ENCODE assay signal across 31 cellular contexts in the genomic region with DNA sequence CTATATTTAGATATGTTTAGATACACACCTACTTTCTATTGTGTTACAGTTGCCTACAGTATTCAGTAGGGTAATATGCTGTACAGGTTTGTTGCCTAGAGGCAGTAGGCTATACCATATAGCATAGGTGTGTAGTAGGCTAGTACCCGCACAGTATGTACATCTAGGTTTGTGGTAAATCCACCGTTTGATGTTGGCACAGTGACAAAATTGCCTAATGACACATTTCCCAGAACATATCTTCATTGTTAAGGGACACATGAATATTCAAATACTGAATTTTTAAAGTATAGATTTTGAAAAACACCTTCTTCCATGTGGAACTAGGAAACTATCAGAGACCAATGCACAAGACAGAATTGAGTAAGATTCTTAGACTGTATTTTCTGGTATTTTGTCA. TPM values are rescaled to one million over a fixed set of nuclear protein-coding genes. Genes with fewer than 3 reads are reported as not detected.
"Had no signal": no experiment of that assay in that cellular context is flagged by ENCODE, and none has a peak within 500 bp of the region (broad histone marks: within the 10 kb centered on the region; RNA-seq: fewer than 3 reads in every experiment).

No MANE protein-coding gene starts in this region.

- ATAC-seq: activated CD8-positive, alpha-beta T cell treated with anti-CD3 and anti-CD28 coated beads, Interleukin-2, amount 10 ng/mL, durations not matched to agents 7 days and 5 days; body of pancreas; K562; T-helper 17 cell; WTC11 had no signal

- H3K4me3 ChIP-seq: body of pancreas, K562, Peyer's patch, SJSA1 had no signal

- H3K27ac ChIP-seq: body of pancreas, Peyer's patch, RWPE1, SJSA1 had no signal

- H3K9me3 ChIP-seq: body of pancreas, Peyer's patch, SJSA1 had no signal

- H3K27me3 ChIP-seq: body of pancreas, Peyer's patch, SJSA1 had no signal

- H3K36me3 ChIP-seq: Peyer's patch, SJSA1 had no signal

- DNase-seq: activated CD4-positive, alpha-beta T cell treated with anti-CD3 and anti-CD28 coated beads for 48 hours; activated CD4-positive, alpha-beta T cell treated with anti-CD3 and anti-CD28 coated beads, Interleukin-2, amount 50 U/mL, for 4 hours; activated CD4-positive, CD25-positive, alpha-beta regulatory T cell treated with anti-CD3 and anti-CD28 coated beads, Interleukin-2, amount 50 U/mL, for 72 hours; activated CD8-positive, alpha-beta memory T cell treated with anti-CD3 and anti-CD28 coated beads, Interleukin-2, amount 50 U/mL, for 48 hours; activated CD8-positive, alpha-beta T cell treated with anti-CD3 and anti-CD28 coated beads, Interleukin-2, amount 10 ng/mL, durations not matched to agents 7 days and 5 days; activated effector memory CD4-positive, alpha-beta T cell treated with Interleukin-2 at 50 U/mL for 16 hours; activated naive CD4-positive, alpha-beta T cell; activated T-cell treated with anti-CD3 and anti-CD28 coated beads, Interleukin-2, amount 50 U/mL, for 1 hour; aorta; body of pancreas; central memory CD4-positive, alpha-beta T cell; Karpas-422; NCI-H1105 treated with DMSO at 0.1 percent for 48 hours; NCI-H1436 treated with DMSO at 0.1 percent for 48 hours; NCI-H187; NCI-H2081 treated with DMSO at 0.1 percent for 48 hours; NCI-H2227 treated with DMSO at 0.1 percent for 48 hours; NCI-H510A; NCI-H69; NK-92 treated with Interleukin-12 subunit alpha and Interleukin-12 subunit beta, amount 100 ng/mL, for 24 hours; OCI-M1; Peyer's patch; SHP77; T-helper 17 cell; T-helper 9 cell had no signal

- FAIRE-seq: bronchial epithelial cell, K562 had no signal

- H3K4me1 ChIP-seq: body of pancreas, Peyer's patch, SJSA1 had no signal

RNA-seq across cellular contexts. Expression of gene PDC, which starts 22.6 kb away (rescaled TPM):
- total RNA-seq: activated CD8-positive, alpha-beta T cell treated with anti-CD3 and anti-CD28 coated beads, Interleukin-2, amount 10 ng/mL, durations not matched to agents 7 days and 5 days; activated T-helper 1 cell treated with anti-CD3 and anti-CD28 coated beads, Interleukin-12 subunit alpha, Interleukin-12 subunit beta, Interleukin-2, Interleukin-4 antibody, amounts not matched to agents 30 ng/mL and 10 ng/mL and 1 ng/mL, durations not matched to agents 14 hours and 24 hours and 36 hours; aorta; body of pancreas; bronchial epithelial cell; K562; Peyer's patch; SJSA1; T-helper 17 cell; WTC11 had no signal
- polyA plus RNA-seq: aorta, K562 had no signal
